1 cellular context compared by ENCODE assay signal in the genomic region with DNA sequence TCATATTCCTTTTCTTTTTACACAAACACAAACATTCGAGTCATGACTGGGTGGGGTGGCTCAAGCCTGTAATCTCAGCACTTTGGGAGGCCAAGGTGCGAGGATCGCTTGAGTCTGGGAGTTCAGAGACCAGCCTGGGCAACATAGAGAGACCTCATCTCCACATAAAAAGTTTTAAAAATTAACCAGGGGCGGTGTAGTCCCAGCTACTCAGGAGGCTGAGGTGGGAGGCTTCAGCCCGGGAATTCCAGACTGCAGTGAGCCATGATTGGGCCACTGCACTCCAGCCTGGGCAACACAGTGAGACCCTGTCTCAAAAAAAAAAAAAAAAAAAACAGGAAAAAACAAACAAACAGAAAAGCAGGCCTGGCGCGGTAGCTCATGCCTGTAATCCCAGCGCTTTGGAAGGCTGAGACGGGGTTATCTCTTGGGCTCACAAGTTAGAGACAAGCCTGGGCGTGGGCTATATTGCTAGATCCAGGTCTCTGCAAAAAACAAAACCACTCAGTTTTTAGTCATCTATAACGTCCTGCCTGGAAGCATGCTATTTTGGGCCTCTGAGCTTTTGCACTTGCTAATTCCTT.
TF ChIP-seq lines count a peak whose summit lies in the region.

No MANE protein-coding gene starts in this region.

TF ChIP-seq in IMR-90, 13 proteins besides CTCF, POLR2A, EP300 and RAD21:
- TF ChIP-seq RCOR1 (IDR thresholded peaks at IDR 0.05; ENCODE audit: insufficient replicate concordance, low read length): no peak
- TF ChIP-seq NFE2L2 (IDR thresholded peaks at IDR 0.05; ENCODE audit: low read depth, low read length): no peak
- no peak for TF ChIP-seq ELK1 (IDR thresholded peaks at IDR 0.05; ENCODE audit: borderline replicate concordance, low read depth, low read length)
- TF ChIP-seq, protein P1, sequence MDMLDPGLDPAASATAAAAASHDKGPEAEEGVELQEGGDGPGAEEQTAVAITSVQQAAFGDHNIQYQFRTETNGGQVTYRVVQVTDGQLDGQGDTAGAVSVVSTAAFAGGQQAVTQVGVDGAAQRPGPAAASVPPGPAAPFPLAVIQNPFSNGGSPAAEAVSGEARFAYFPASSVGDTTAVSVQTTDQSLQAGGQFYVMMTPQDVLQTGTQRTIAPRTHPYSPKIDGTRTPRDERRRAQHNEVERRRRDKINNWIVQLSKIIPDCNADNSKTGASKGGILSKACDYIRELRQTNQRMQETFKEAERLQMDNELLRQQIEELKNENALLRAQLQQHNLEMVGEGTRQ (IDR thresholded peaks at IDR 0.05; ENCODE audit: low read depth, low read length): no peak
- no peak for TF ChIP-seq BHLHE40 (IDR thresholded peaks at IDR 0.05; ENCODE audit: low read depth, low read length)
- TF ChIP-seq CHD1 (IDR thresholded peaks at IDR 0.05; ENCODE audit: low read depth, low read length): no peak
- TF ChIP-seq CEBPB (IDR thresholded peaks at IDR 0.05; ENCODE audit: low read depth, low read length): no peak
- TF ChIP-seq MAFK (IDR thresholded peaks at IDR 0.05; ENCODE audit: low read depth, low read length): no peak
- TF ChIP-seq SMC3 (IDR thresholded peaks at IDR 0.05; ENCODE audit: low read depth, low read length): no peak
- no peak for TF ChIP-seq RFX5 (IDR thresholded peaks at IDR 0.05; ENCODE audit: low read depth, low read length)
- TF ChIP-seq FOS (IDR thresholded peaks at IDR 0.05; ENCODE audit: low read depth, low read length): no peak
- no peak for TF ChIP-seq MAZ (IDR thresholded peaks at IDR 0.05; ENCODE audit: borderline replicate concordance, low read depth, low read length)
- TF ChIP-seq MXI1 (IDR thresholded peaks at IDR 0.05; ENCODE audit: borderline replicate concordance, low read depth, low read length): no peak
